4 cellular contexts compared by ENCODE assay signal in genomic region chr13:78910147-78910546, GRCh38.
"Had no signal": no experiment of that assay in that cellular context is flagged by ENCODE, and none has a peak within 500 bp of the region (broad histone marks: within the 10 kb centered on the region; RNA-seq: fewer than 3 reads in every experiment).

No MANE protein-coding gene starts in this region.

- H3K4me3 Mint-ChIP-seq: GM23338, H9, IgD-negative memory B cell had no signal

- H3K4me3 ChIP-seq: GM23338 had no signal

- H3K4me1 Mint-ChIP-seq: GM23338, H9, IgD-negative memory B cell had no signal

- H3K36me3 Mint-ChIP-seq: IgD-negative memory B cell had no signal

- ATAC-seq: GM23338 had no signal

- H3K27ac Mint-ChIP-seq: GM23338, H9, IgD-negative memory B cell had no signal

- H3K9me3 Mint-ChIP-seq: GM23338, H9 had no signal

- DNase-seq: H9, HCEC 1CT had no signal
